ENCODE assay signal across 7 cellular contexts in genomic region chr5:115629903-115630302, GRCh38. TPM values are rescaled to one million over a fixed set of nuclear protein-coding genes. Genes with fewer than 3 reads are reported as not detected.
"Had no signal": no experiment of that assay in that cellular context is flagged by ENCODE, and none has a peak within 500 bp of the region (broad histone marks: within the 10 kb centered on the region; RNA-seq: fewer than 3 reads in every experiment).

No MANE protein-coding gene starts in this region.

- H3K4me3 ChIP-seq: GM23338 had no signal

- H3K4me2 ChIP-seq: GM23338 had no signal

- ATAC-seq: GM23338, HCT116 had no signal

- H2AFZ ChIP-seq: GM23338 had no signal

- DNase-seq: H9, HFFc6, IMR-90 had no signal

RNA-seq across cellular contexts. Expression of gene TICAM2, which starts 27.6 kb away (rescaled TPM):
- total RNA-seq: GM23338, H1, HT-29 had no signal
